In the genomic region with DNA sequence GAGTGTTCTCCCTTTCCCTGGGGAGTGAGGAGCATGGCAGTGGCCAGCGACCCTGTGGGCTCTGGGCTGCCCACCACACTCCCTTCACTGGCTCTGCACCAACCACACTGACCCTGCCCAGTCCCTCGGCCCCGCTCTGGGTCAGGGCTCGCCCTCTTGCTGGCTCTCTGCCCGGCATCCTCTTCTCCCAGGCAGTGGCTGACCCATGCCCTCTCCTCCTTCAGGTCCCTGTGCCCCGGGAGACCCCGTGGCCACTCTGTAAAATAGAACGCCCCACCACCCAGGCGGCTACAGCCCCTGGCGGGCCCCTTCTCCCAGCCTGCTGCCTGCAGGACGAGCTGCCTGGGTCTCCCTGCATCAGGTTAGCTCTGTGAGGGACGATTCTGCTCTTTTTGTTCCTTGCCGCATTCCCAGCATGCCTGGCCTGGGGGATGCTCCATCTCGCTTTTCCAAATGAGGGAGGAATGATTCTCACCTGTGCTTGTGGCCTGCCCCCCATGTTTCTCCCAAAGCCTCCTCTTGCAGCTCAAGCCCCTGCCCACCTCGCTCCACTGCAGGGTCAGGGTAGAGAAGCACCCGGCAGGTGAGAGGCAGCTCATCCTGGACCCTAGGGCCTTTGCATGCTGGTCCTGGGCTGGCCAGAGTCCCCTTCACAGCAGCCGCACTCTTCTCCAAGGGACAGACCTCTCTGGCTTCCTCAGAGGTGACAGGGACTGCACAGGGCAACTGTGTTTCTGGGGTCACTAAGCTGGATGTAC, we compare ENCODE assay signal across 23 cellular contexts. TPM values are rescaled to one million over a fixed set of nuclear protein-coding genes. Genes with fewer than 3 reads are reported as not detected.
"Had no signal": no experiment of that assay in that cellular context is flagged by ENCODE, and none has a peak within 500 bp of the region (broad histone marks: within the 10 kb centered on the region; RNA-seq: fewer than 3 reads in every experiment).

No MANE protein-coding gene starts in this region.

- ATAC-seq: activated CD8-positive, alpha-beta memory T cell treated with anti-CD3 and anti-CD28 coated beads, Interleukin-2, amount 10 ng/mL, durations not matched to agents 7 days and 5 days; activated T-cell treated with anti-CD3 and anti-CD28 coated beads, Interleukin-2, amount 50 U/mL, for 4 hours; gastrocnemius medialis; natural killer cell; stimulated activated naive CD8-positive, alpha-beta T cell treated with anti-CD3 and anti-CD28 coated beads, Interleukin-15, Interleukin-2, amounts not matched to agents 100 U/mL and 50 U/mL, for 24 hours had no signal

- H3K4me3 ChIP-seq: breast epithelium, gastrocnemius medialis, SK-N-MC, transverse colon had no signal

- FAIRE-seq: astrocyte had no signal

- H3K36me3 ChIP-seq: breast epithelium, gastrocnemius medialis, transverse colon, WERI-Rb-1 had no signal

- DNase-seq: activated CD4-positive, alpha-beta memory T cell treated with anti-CD3 and anti-CD28 coated beads, Interleukin-2, amount 10 ng/mL, durations not matched to agents 7 days and 5 days; activated CD4-positive, alpha-beta T cell treated with anti-CD3 and anti-CD28 coated beads for 48 hours; activated CD8-positive, alpha-beta memory T cell treated with anti-CD3 and anti-CD28 coated beads, Interleukin-2, amount 10 ng/mL, durations not matched to agents 7 days and 5 days; activated gamma-delta T cell; activated T-cell treated with anti-CD3 and anti-CD28 coated beads, Interleukin-2, amount 50 U/mL, for 4 hours; effector CD4-positive, alpha-beta T cell; gastrocnemius medialis; mesendoderm; natural killer cell; nucleus accumbens; stimulated activated naive CD8-positive, alpha-beta T cell treated with anti-CD3 and anti-CD28 coated beads, Interleukin-15, Interleukin-2, amounts not matched to agents 100 U/mL and 50 U/mL, for 24 hours; transverse colon; WERI-Rb-1 had no signal

- H3K4me1 Mint-ChIP-seq: activated CD4-positive, alpha-beta memory T cell treated with anti-CD3 and anti-CD28 coated beads, Interleukin-2, amount 10 ng/mL, durations not matched to agents 7 days and 5 days; activated CD8-positive, alpha-beta memory T cell treated with anti-CD3 and anti-CD28 coated beads, Interleukin-2, amount 10 ng/mL, durations not matched to agents 7 days and 5 days; activated naive CD4-positive, alpha-beta T cell treated with anti-CD3 and anti-CD28 coated beads, Interleukin-2, amount 50 U/mL, for 24 hours; natural killer cell had no signal

- H3K27ac ChIP-seq: breast epithelium, gastrocnemius medialis, SK-N-MC, transverse colon, WERI-Rb-1 had no signal

- H3K4me1 ChIP-seq: breast epithelium, gastrocnemius medialis, transverse colon had no signal

- H3K36me3 Mint-ChIP-seq: activated CD8-positive, alpha-beta memory T cell treated with anti-CD3 and anti-CD28 coated beads, Interleukin-2, amount 10 ng/mL, durations not matched to agents 7 days and 5 days; activated naive CD4-positive, alpha-beta T cell treated with anti-CD3 and anti-CD28 coated beads, Interleukin-2, amount 50 U/mL, for 24 hours; natural killer cell had no signal

- H3K9me3 Mint-ChIP-seq: activated CD4-positive, alpha-beta memory T cell treated with anti-CD3 and anti-CD28 coated beads, Interleukin-2, amount 10 ng/mL, durations not matched to agents 7 days and 5 days; activated naive CD4-positive, alpha-beta T cell treated with anti-CD3 and anti-CD28 coated beads, Interleukin-2, amount 50 U/mL, for 24 hours; activated T-cell treated with anti-CD3 and anti-CD28 coated beads, Interleukin-2, amount 50 U/mL, for 4 hours; natural killer cell had no signal

- H3K27ac Mint-ChIP-seq: activated CD4-positive, alpha-beta memory T cell treated with anti-CD3 and anti-CD28 coated beads, Interleukin-2, amount 10 ng/mL, durations not matched to agents 7 days and 5 days; activated CD8-positive, alpha-beta memory T cell treated with anti-CD3 and anti-CD28 coated beads, Interleukin-2, amount 10 ng/mL, durations not matched to agents 7 days and 5 days; activated naive CD4-positive, alpha-beta T cell treated with anti-CD3 and anti-CD28 coated beads, Interleukin-2, amount 50 U/mL, for 24 hours; natural killer cell had no signal

- H3K4me3 Mint-ChIP-seq: activated CD4-positive, alpha-beta memory T cell treated with anti-CD3 and anti-CD28 coated beads, Interleukin-2, amount 10 ng/mL, durations not matched to agents 7 days and 5 days; activated CD8-positive, alpha-beta memory T cell treated with anti-CD3 and anti-CD28 coated beads, Interleukin-2, amount 10 ng/mL, durations not matched to agents 7 days and 5 days; activated naive CD4-positive, alpha-beta T cell treated with anti-CD3 and anti-CD28 coated beads, Interleukin-2, amount 50 U/mL, for 24 hours; activated T-cell treated with anti-CD3 and anti-CD28 coated beads, Interleukin-2, amount 50 U/mL, for 4 hours; natural killer cell had no signal

- H3K27me3 ChIP-seq: breast epithelium, gastrocnemius medialis, transverse colon had no signal

- H3K9me3 ChIP-seq: breast epithelium, gastrocnemius medialis, transverse colon had no signal

RNA-seq across cellular contexts. Expression of gene CFAP100, which starts 14.5 kb away (rescaled TPM):
- total RNA-seq: activated CD4-positive, alpha-beta memory T cell treated with anti-CD3 and anti-CD28 coated beads, Interleukin-2, amount 10 ng/mL, durations not matched to agents 7 days and 5 days; activated CD8-positive, alpha-beta memory T cell treated with anti-CD3 and anti-CD28 coated beads, Interleukin-2, amount 10 ng/mL, durations not matched to agents 7 days and 5 days; activated T-cell treated with anti-CD3 and anti-CD28 coated beads, Interleukin-2, amount 50 U/mL, for 4 hours; astrocyte; breast epithelium; gastrocnemius medialis; lower leg skin; natural killer cell; renal cortical epithelial cell; skeletal muscle tissue; T-helper 2 cell treated with Interferon-gamma antibody and Interleukin-4, amounts not matched to agents 100 ng/mL and 5 ng/mL, for 36 hours; transverse colon had no signal
- polyA plus RNA-seq: adipose tissue, esophagus had no signal

RNA-seq across cellular contexts. Expression of gene KLF15, which starts 23.0 kb away (rescaled TPM):
- total RNA-seq: activated CD4-positive, alpha-beta memory T cell treated with anti-CD3 and anti-CD28 coated beads, Interleukin-2, amount 10 ng/mL, durations not matched to agents 7 days and 5 days; activated CD8-positive, alpha-beta memory T cell treated with anti-CD3 and anti-CD28 coated beads, Interleukin-2, amount 10 ng/mL, durations not matched to agents 7 days and 5 days; T-helper 2 cell treated with Interferon-gamma antibody and Interleukin-4, amounts not matched to agents 100 ng/mL and 5 ng/mL, for 36 hours had no signal
